2 cellular contexts compared by ENCODE assay signal in the genomic region with DNA sequence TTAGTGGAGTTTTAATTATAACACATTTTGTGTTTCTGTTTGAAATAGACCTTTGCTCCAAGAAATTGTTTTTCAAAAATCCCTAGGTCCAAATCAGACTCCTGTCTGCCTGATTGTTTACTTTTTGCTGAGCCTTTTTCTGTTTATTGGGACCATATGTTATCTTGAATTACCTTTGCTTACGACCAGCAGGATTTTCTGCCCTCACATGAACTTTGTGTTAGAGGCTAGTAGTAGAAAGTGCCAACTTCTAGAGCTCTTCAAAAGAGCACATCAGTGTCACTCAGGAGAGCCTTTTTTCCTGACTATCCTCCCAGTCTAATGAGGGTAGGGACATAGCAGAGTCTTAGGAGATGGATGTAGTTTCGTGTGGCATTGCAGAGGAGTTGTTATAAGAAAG.
TF ChIP-seq lines count a peak whose summit lies in the region.

No MANE protein-coding gene starts in this region.

TF ChIP-seq in HepG2, 621 proteins besides CTCF, POLR2A, EP300 and RAD21:
- TF ChIP-seq ZBTB42 (CRISPR knock-in tag; IDR thresholded peaks at IDR 0.05) (no peak), MAFK (conservative IDR thresholded peaks at IDR 0.05 in 1 of 2, IDR thresholded peaks at IDR 0.05 in 1 of 2; ENCODE audit: low read length in 2 of 2) (no peak), ZNF558 (CRISPR knock-in tag; IDR thresholded peaks at IDR 0.05; ENCODE audit: borderline replicate concordance) (no peak), THRA (CRISPR knock-in tag; IDR thresholded peaks at IDR 0.05; ENCODE audit: borderline replicate concordance) (peak; percentile 13; the same call in 1 of the 2 replicates)
TF ChIP-seq in HepG2: peak in this region for 1.

TF ChIP-seq in H1, 55 proteins besides CTCF, POLR2A, EP300 and RAD21:
- TF ChIP-seq NRF1 (IDR thresholded peaks at IDR 0.05; ENCODE audit: low read depth, low read length) = no peak
- TF ChIP-seq ASH2L (IDR thresholded peaks at IDR 0.05; ENCODE audit: low read length) = no peak
- TF ChIP-seq RXRA (IDR thresholded peaks at IDR 0.05; ENCODE audit: insufficient read depth, low read depth, low read length) = no peak
TF ChIP-seq in H1: peak in this region for 0.
